Comparison of ENCODE assay signal across 26 cellular contexts in genomic region chr21:45882641-45883040, GRCh38.
"Had no signal": no experiment of that assay in that cellular context is flagged by ENCODE, and none has a peak within 500 bp of the region (broad histone marks: within the 10 kb centered on the region; RNA-seq: fewer than 3 reads in every experiment).

No MANE protein-coding gene starts in this region.

- H3K4me3 Mint-ChIP-seq: activated CD8-positive, alpha-beta memory T cell treated with anti-CD3 and anti-CD28 coated beads, Interleukin-2, amount 10 ng/mL, durations not matched to agents 7 days and 5 days; activated naive CD4-positive, alpha-beta T cell treated with anti-CD3 and anti-CD28 coated beads for 36 hours; activated naive CD8-positive, alpha-beta T cell; activated T-cell treated with anti-CD3 and anti-CD28 coated beads, Interleukin-2, amount 50 U/mL, for 24 hours; activated T-helper 1 cell treated with anti-CD3 and anti-CD28 coated beads, Interleukin-12 subunit alpha, Interleukin-12 subunit beta, Interleukin-2, Interleukin-4 antibody, amounts not matched to agents 30 ng/mL and 10 ng/mL and 1 ng/mL, durations not matched to agents 14 hours and 24 hours and 36 hours had no signal

- ATAC-seq: activated CD4-positive, CD25-positive, alpha-beta regulatory T cell treated with anti-CD3 and anti-CD28 coated beads, Interleukin-2, amount 50 U/mL, for 24 hours; activated CD8-positive, alpha-beta memory T cell treated with anti-CD3 and anti-CD28 coated beads, Interleukin-2, amount 10 ng/mL, durations not matched to agents 7 days and 5 days; SK-N-SH treated with all-trans-retinoic acid at 6 μM for 48 hours had no signal

- H3K27me3 Mint-ChIP-seq: activated naive CD8-positive, alpha-beta T cell had no signal

- DNase-seq: activated CD4-positive, alpha-beta T cell treated with anti-CD3 and anti-CD28 coated beads for 48 hours; activated CD4-positive, alpha-beta T cell treated with anti-CD3 and anti-CD28 coated beads, Interleukin-2, amount 50 U/mL, for 48 hours; activated CD8-positive, alpha-beta memory T cell treated with anti-CD3 and anti-CD28 coated beads, Interleukin-2, amount 10 ng/mL, durations not matched to agents 7 days and 5 days; activated gamma-delta T cell; activated naive CD4-positive, alpha-beta T cell treated with anti-CD3 and anti-CD28 coated beads for 36 hours; activated T-cell treated with anti-CD3 and anti-CD28 coated beads, Interleukin-2, amount 50 U/mL, for 24 hours; brain microvascular endothelial cell; IMR-90; Kasumi-1; KBM-7; NCI-H1048; NCI-H146; NCI-H187 treated with DMSO at 0.1 percent for 48 hours; NCI-H2171; NCI-H2227 treated with DMSO at 0.1 percent for 48 hours; NCI-H446 treated with DMSO at 0.1 percent for 48 hours; NCI-H524 treated with DMSO at 0.1 percent for 48 hours; NCI-H748 treated with DMSO at 0.1 percent for 48 hours; Right ventricle myocardium superior; SW 1271 had no signal

- H3K9me3 ChIP-seq: SJSA1 had no signal

- H3K27ac Mint-ChIP-seq: activated CD8-positive, alpha-beta memory T cell treated with anti-CD3 and anti-CD28 coated beads, Interleukin-2, amount 10 ng/mL, durations not matched to agents 7 days and 5 days; activated naive CD4-positive, alpha-beta T cell treated with anti-CD3 and anti-CD28 coated beads for 36 hours; activated naive CD8-positive, alpha-beta T cell; activated T-cell treated with anti-CD3 and anti-CD28 coated beads, Interleukin-2, amount 50 U/mL, for 24 hours; activated T-helper 1 cell treated with anti-CD3 and anti-CD28 coated beads, Interleukin-12 subunit alpha, Interleukin-12 subunit beta, Interleukin-2, Interleukin-4 antibody, amounts not matched to agents 30 ng/mL and 10 ng/mL and 1 ng/mL, durations not matched to agents 14 hours and 24 hours and 36 hours had no signal

- H3K4me3 ChIP-seq: cardiac muscle cell, SJSA1 had no signal

- H3K27me3 ChIP-seq: brain microvascular endothelial cell, cardiac muscle cell, SJSA1 had no signal

- H3K36me3 ChIP-seq: brain microvascular endothelial cell, cardiac muscle cell, SJSA1 had no signal

- H3K27ac ChIP-seq: brain microvascular endothelial cell, cardiac muscle cell, SJSA1 had no signal
